Comparison of ENCODE assay signal across 38 cellular contexts in the genomic region with DNA sequence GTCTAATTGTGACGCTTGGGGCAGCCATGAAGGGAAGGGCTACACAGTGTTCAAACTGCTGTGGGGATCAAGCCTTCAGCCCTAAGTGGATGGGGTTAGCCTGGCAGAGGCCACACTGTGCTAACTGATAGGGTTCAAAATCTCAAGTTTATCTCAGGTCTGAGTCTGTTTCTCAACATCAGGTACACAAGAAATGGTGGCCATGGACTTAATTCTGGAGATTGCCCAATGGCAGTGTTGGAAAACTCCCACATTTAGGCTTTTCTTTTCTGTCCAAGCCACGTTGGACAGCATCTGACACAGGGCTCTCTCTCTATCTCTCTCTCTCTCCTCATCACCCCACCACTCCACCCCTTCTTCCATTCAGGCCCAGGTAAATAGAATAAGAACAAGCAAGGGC. TPM values are rescaled to one million over a fixed set of nuclear protein-coding genes. Genes with fewer than 3 reads are reported as not detected.
"Had no signal": no experiment of that assay in that cellular context is flagged by ENCODE, and none has a peak within 500 bp of the region (broad histone marks: within the 10 kb centered on the region; RNA-seq: fewer than 3 reads in every experiment).

No MANE protein-coding gene starts in this region.

- H3K4me1 ChIP-seq: ascending aorta had no signal

- H3K9me3 Mint-ChIP-seq: activated CD4-positive, alpha-beta memory T cell treated with anti-CD3 and anti-CD28 coated beads for 36 hours; activated CD4-positive, alpha-beta T cell treated with anti-CD3 and anti-CD28 coated beads, Interleukin-2, amount 10 ng/mL, durations not matched to agents 24 days and 14 days; activated naive CD4-positive, alpha-beta T cell treated with anti-CD3 and anti-CD28 coated beads, Interleukin-2, amount 50 U/mL, for 24 hours; activated naive CD8-positive, alpha-beta T cell treated with anti-CD3 and anti-CD28 coated beads, Interleukin-2, amount 10 ng/mL, durations not matched to agents 7 days and 5 days; activated naive CD8-positive, alpha-beta T cell treated with anti-CD3 and anti-CD28 coated beads, Interleukin-2, amount 50 U/mL, for 24 hours; activated T-cell treated with anti-CD3 and anti-CD28 coated beads, Interleukin-2, amount 50 U/mL, for 24 hours; activated T-helper 2 cell treated with anti-CD3 and anti-CD28 coated beads, Interferon-gamma antibody, Interleukin-2, Interleukin-4, amounts not matched to agents 10 μg/mL and 5 μg/mL and 100 μg/mL, durations not matched to agents 14 hours and 24 hours and 36 hours; central memory CD8-positive, alpha-beta T cell; T-helper 1 cell treated with Interleukin-12 subunit alpha and Interleukin-12 subunit beta and Interleukin-4 antibody, amounts not matched to agents 30 μg/mL and 1 μg/mL, for 36 hours; T-helper 2 cell treated with Interferon-gamma antibody and Interleukin-4, amounts not matched to agents 5 μg/mL and 100 μg/mL, for 36 hours had no signal

- H3K9me3 ChIP-seq: ascending aorta had no signal

- H3K27me3 Mint-ChIP-seq: activated CD4-positive, alpha-beta memory T cell treated with anti-CD3 and anti-CD28 coated beads for 36 hours; activated naive CD4-positive, alpha-beta T cell treated with anti-CD3 and anti-CD28 coated beads, Interleukin-2, amount 50 U/mL, for 24 hours; activated naive CD8-positive, alpha-beta T cell; activated T-cell treated with anti-CD3 and anti-CD28 coated beads, Interleukin-2, amount 50 U/mL, for 24 hours had no signal

- H3K36me3 Mint-ChIP-seq: activated CD4-positive, alpha-beta memory T cell treated with anti-CD3 and anti-CD28 coated beads for 36 hours; activated CD8-positive, alpha-beta memory T cell treated with anti-CD3 and anti-CD28 coated beads, Interleukin-2, amount 10 ng/mL, durations not matched to agents 7 days and 5 days; activated naive CD4-positive, alpha-beta T cell treated with anti-CD3 and anti-CD28 coated beads, Interleukin-2, amount 50 U/mL, for 24 hours; activated naive CD8-positive, alpha-beta T cell; activated naive CD8-positive, alpha-beta T cell treated with anti-CD3 and anti-CD28 coated beads, Interleukin-2, amount 10 ng/mL, durations not matched to agents 7 days and 5 days; brain had no signal

- DNase-seq: activated B cell treated with CpG ODN at 0.5 μM for 24 hours; activated CD4-positive, alpha-beta memory T cell treated with anti-CD3 and anti-CD28 coated beads for 36 hours; activated CD4-positive, alpha-beta T cell treated with anti-CD3 and anti-CD28 coated beads for 4 hours; activated CD4-positive, alpha-beta T cell treated with anti-CD3 and anti-CD28 coated beads, Interleukin-2, amount 10 ng/mL, durations not matched to agents 24 days and 14 days; activated CD4-positive, alpha-beta T cell treated with anti-CD3 and anti-CD28 coated beads, Interleukin-2, amount 50 U/mL, for 1 hour; activated CD4-positive, alpha-beta T cell treated with anti-CD3 and anti-CD28 coated beads, Interleukin-2, amount 50 U/mL, for 4 hours; activated CD4-positive, CD25-positive, alpha-beta regulatory T cell treated with anti-CD3 and anti-CD28 coated beads, Interleukin-2, amount 50 U/mL, for 72 hours; activated CD8-positive, alpha-beta memory T cell treated with anti-CD3 and anti-CD28 coated beads for 24 hours; activated CD8-positive, alpha-beta memory T cell treated with anti-CD3 and anti-CD28 coated beads, Interleukin-2, amount 10 ng/mL, durations not matched to agents 7 days and 5 days; activated CD8-positive, alpha-beta memory T cell treated with anti-CD3 and anti-CD28 coated beads, Interleukin-2, amount 50 U/mL, for 48 hours; activated CD8-positive, alpha-beta T cell treated with anti-CD3 and anti-CD28 coated beads, Interleukin-2, amount 10 ng/mL, durations not matched to agents 7 days and 5 days; activated effector memory CD4-positive, alpha-beta T cell treated with Interleukin-2 at 50 U/mL for 16 hours; activated gamma-delta T cell; activated naive CD4-positive, alpha-beta T cell treated with anti-CD3 and anti-CD28 coated beads, Interleukin-2, amount 10 ng/mL, durations not matched to agents 7 days and 5 days; activated naive CD4-positive, alpha-beta T cell treated with Interleukin-2 at 50 U/mL for 16 hours; activated naive CD8-positive, alpha-beta T cell treated with anti-CD3 and anti-CD28 coated beads, Interleukin-2, amount 10 ng/mL, durations not matched to agents 7 days and 5 days; activated naive CD8-positive, alpha-beta T cell treated with anti-CD3 and anti-CD28 coated beads, Interleukin-2, amount 50 U/mL, for 24 hours; activated T-cell treated with anti-CD3 and anti-CD28 coated beads, Interleukin-2, amount 50 U/mL, for 24 hours; activated T-cell treated with anti-CD3 and anti-CD28 coated beads, Interleukin-2, amount 50 U/mL, for 48 hours; amygdala; anterior cingulate cortex; caudate nucleus; cerebellar nuclear complex; T-helper 1 cell; T-helper 2 cell; T-helper 9 cell had no signal

- H3K4me3 ChIP-seq: ascending aorta, cardiac muscle cell had no signal

- FAIRE-seq: bronchial epithelial cell, TTC549 had no signal

- H3K36me3 ChIP-seq: ascending aorta, cardiac muscle cell had no signal

- H3K27me3 ChIP-seq: ascending aorta, cardiac muscle cell had no signal

- H3K4me3 Mint-ChIP-seq: activated B cell treated with CpG ODN at 0.5 μM for 24 hours; activated CD4-positive, alpha-beta memory T cell treated with anti-CD3 and anti-CD28 coated beads for 36 hours; activated CD4-positive, alpha-beta T cell treated with anti-CD3 and anti-CD28 coated beads, Interleukin-2, amount 10 ng/mL, durations not matched to agents 24 days and 14 days; activated CD8-positive, alpha-beta memory T cell treated with anti-CD3 and anti-CD28 coated beads, Interleukin-2, amount 10 ng/mL, durations not matched to agents 7 days and 5 days; activated CD8-positive, alpha-beta T cell treated with anti-CD3 and anti-CD28 coated beads, Interleukin-2, amount 10 ng/mL, durations not matched to agents 7 days and 5 days; activated naive CD4-positive, alpha-beta T cell treated with anti-CD3 and anti-CD28 coated beads, Interleukin-2, amount 10 ng/mL, durations not matched to agents 7 days and 5 days; activated naive CD4-positive, alpha-beta T cell treated with anti-CD3 and anti-CD28 coated beads, Interleukin-2, amount 50 U/mL, for 24 hours; activated naive CD8-positive, alpha-beta T cell; activated naive CD8-positive, alpha-beta T cell treated with anti-CD3 and anti-CD28 coated beads, Interleukin-2, amount 10 ng/mL, durations not matched to agents 7 days and 5 days; activated naive CD8-positive, alpha-beta T cell treated with anti-CD3 and anti-CD28 coated beads, Interleukin-2, amount 50 U/mL, for 24 hours; activated T-cell treated with anti-CD3 and anti-CD28 coated beads, Interleukin-2, amount 50 U/mL, for 24 hours; brain; central memory CD8-positive, alpha-beta T cell; T-helper 1 cell treated with Interleukin-12 subunit alpha and Interleukin-12 subunit beta and Interleukin-4 antibody, amounts not matched to agents 30 μg/mL and 1 μg/mL, for 36 hours; T-helper 2 cell treated with Interferon-gamma antibody and Interleukin-4, amounts not matched to agents 5 μg/mL and 100 μg/mL, for 36 hours had no signal

- ATAC-seq: activated CD8-positive, alpha-beta memory T cell treated with anti-CD3 and anti-CD28 coated beads, Interleukin-2, amount 10 ng/mL, durations not matched to agents 7 days and 5 days; activated CD8-positive, alpha-beta T cell treated with anti-CD3 and anti-CD28 coated beads, Interleukin-2, amount 10 ng/mL, durations not matched to agents 7 days and 5 days; activated naive CD8-positive, alpha-beta T cell treated with anti-CD3 and anti-CD28 coated beads, Interleukin-2, amount 50 U/mL, for 24 hours had no signal

- H3K27ac ChIP-seq: ascending aorta, cardiac muscle cell, VCaP had no signal

- H3K4me1 Mint-ChIP-seq: activated B cell treated with CpG ODN at 0.5 μM for 24 hours; activated naive CD4-positive, alpha-beta T cell treated with anti-CD3 and anti-CD28 coated beads, Interleukin-2, amount 50 U/mL, for 24 hours; activated naive CD8-positive, alpha-beta T cell treated with anti-CD3 and anti-CD28 coated beads, Interleukin-2, amount 50 U/mL, for 24 hours; brain; central memory CD8-positive, alpha-beta T cell had no signal

- H3K27ac Mint-ChIP-seq: activated B cell treated with CpG ODN at 0.5 μM for 24 hours; activated CD4-positive, alpha-beta memory T cell treated with anti-CD3 and anti-CD28 coated beads for 36 hours; activated CD4-positive, alpha-beta T cell treated with anti-CD3 and anti-CD28 coated beads, Interleukin-2, amount 10 ng/mL, durations not matched to agents 24 days and 14 days; activated CD8-positive, alpha-beta memory T cell treated with anti-CD3 and anti-CD28 coated beads, Interleukin-2, amount 10 ng/mL, durations not matched to agents 7 days and 5 days; activated CD8-positive, alpha-beta T cell treated with anti-CD3 and anti-CD28 coated beads, Interleukin-2, amount 10 ng/mL, durations not matched to agents 7 days and 5 days; activated naive CD4-positive, alpha-beta T cell treated with anti-CD3 and anti-CD28 coated beads, Interleukin-2, amount 10 ng/mL, durations not matched to agents 7 days and 5 days; activated naive CD4-positive, alpha-beta T cell treated with anti-CD3 and anti-CD28 coated beads, Interleukin-2, amount 50 U/mL, for 24 hours; activated naive CD8-positive, alpha-beta T cell; activated naive CD8-positive, alpha-beta T cell treated with anti-CD3 and anti-CD28 coated beads, Interleukin-2, amount 10 ng/mL, durations not matched to agents 7 days and 5 days; activated naive CD8-positive, alpha-beta T cell treated with anti-CD3 and anti-CD28 coated beads, Interleukin-2, amount 50 U/mL, for 24 hours; activated T-cell treated with anti-CD3 and anti-CD28 coated beads, Interleukin-2, amount 50 U/mL, for 24 hours; activated T-helper 2 cell treated with anti-CD3 and anti-CD28 coated beads, Interferon-gamma antibody, Interleukin-2, Interleukin-4, amounts not matched to agents 10 μg/mL and 5 μg/mL and 100 μg/mL, durations not matched to agents 14 hours and 24 hours and 36 hours; brain; T-helper 1 cell treated with Interleukin-12 subunit alpha and Interleukin-12 subunit beta and Interleukin-4 antibody, amounts not matched to agents 30 μg/mL and 1 μg/mL, for 36 hours; T-helper 2 cell treated with Interferon-gamma antibody and Interleukin-4, amounts not matched to agents 5 μg/mL and 100 μg/mL, for 36 hours had no signal

RNA-seq across cellular contexts. Expression of a gene that starts 40.0 kb away (rescaled TPM):
- total RNA-seq: activated CD4-positive, alpha-beta memory T cell treated with anti-CD3 and anti-CD28 coated beads for 36 hours; activated CD4-positive, alpha-beta T cell treated with anti-CD3 and anti-CD28 coated beads, Interleukin-2, amount 10 ng/mL, durations not matched to agents 24 days and 14 days; activated CD8-positive, alpha-beta memory T cell treated with anti-CD3 and anti-CD28 coated beads, Interleukin-2, amount 10 ng/mL, durations not matched to agents 7 days and 5 days; activated CD8-positive, alpha-beta T cell treated with anti-CD3 and anti-CD28 coated beads, Interleukin-2, amount 10 ng/mL, durations not matched to agents 7 days and 5 days; activated naive CD8-positive, alpha-beta T cell treated with anti-CD3 and anti-CD28 coated beads, Interleukin-2, amount 10 ng/mL, durations not matched to agents 7 days and 5 days; activated T-helper 2 cell treated with anti-CD3 and anti-CD28 coated beads, Interferon-gamma antibody, Interleukin-2, Interleukin-4, amounts not matched to agents 10 μg/mL and 5 μg/mL and 100 μg/mL, durations not matched to agents 14 hours and 24 hours and 36 hours; ascending aorta; bronchial epithelial cell had no signal
- polyA plus RNA-seq: cardiac muscle cell had no signal
